ENCODE assay signal across 18 cellular contexts in the genomic region with DNA sequence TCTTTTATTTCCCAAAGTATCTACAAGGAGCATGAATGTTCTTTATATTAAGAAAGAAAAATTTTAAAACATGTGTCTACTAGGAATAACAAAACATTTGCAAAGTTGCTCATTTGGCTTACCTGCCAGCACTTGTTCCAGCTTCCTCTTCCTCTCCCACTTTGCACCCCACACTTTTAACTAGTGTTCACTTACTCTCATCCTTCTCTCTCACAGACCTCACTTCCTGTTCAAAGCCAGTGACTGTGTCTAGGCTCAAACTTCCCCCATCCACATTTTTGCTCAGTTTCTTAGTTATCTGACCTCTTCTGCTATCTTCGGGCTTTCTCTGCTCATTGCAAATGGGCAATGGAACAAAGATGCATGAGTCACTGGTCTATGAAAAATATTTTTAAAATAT.
"Had no signal": no experiment of that assay in that cellular context is flagged by ENCODE, and none has a peak within 500 bp of the region (broad histone marks: within the 10 kb centered on the region; RNA-seq: fewer than 3 reads in every experiment).

No MANE protein-coding gene starts in this region.

- H3K9me3 ChIP-seq: gastroesophageal sphincter, left ventricle myocardium inferior, thyroid gland, uterus had no signal

- DNase-seq: activated CD4-positive, alpha-beta T cell treated with anti-CD3 and anti-CD28 coated beads, Interleukin-2, amount 50 U/mL, for 4 hours; activated effector memory CD4-positive, alpha-beta T cell treated with anti-CD3 and anti-CD28 coated beads, Interleukin-2, amount 50 U/mL, for 16 hours; activated naive CD4-positive, alpha-beta T cell treated with anti-CD3 and anti-CD28 coated beads, Interleukin-2, amount 50 U/mL, for 16 hours; activated T-cell treated with anti-CD3 and anti-CD28 coated beads, Interleukin-2, amount 50 U/mL, for 72 hours; aorta; cortex of kidney; heart left ventricle; kidney glomerular epithelial cell; left ventricle myocardium inferior; nephron progenitor cell; occipital lobe; stimulated activated CD4-positive, alpha-beta T cell treated with anti-CD3 and anti-CD28 coated beads, Interleukin-1b, Interleukin-23, amount 100 ng/mL, for 48 hours; stimulated activated CD8-positive, alpha-beta memory T cell treated with anti-CD3 and anti-CD28 coated beads, Interleukin-4, amount 100 ng/mL, for 48 hours; stimulated activated naive CD4-positive, alpha-beta T cell treated with Interleukin-2 at 50 U/mL for 16 hours; thyroid gland; uterus had no signal

- H3K36me3 ChIP-seq: gastroesophageal sphincter, heart left ventricle, left ventricle myocardium inferior, thyroid gland, uterus had no signal

- H3K4me1 ChIP-seq: gastroesophageal sphincter, heart left ventricle, left ventricle myocardium inferior, thyroid gland, uterus had no signal

- H3K27ac ChIP-seq: gastroesophageal sphincter, heart left ventricle, left ventricle myocardium inferior, thyroid gland, uterus had no signal

- H3K27me3 ChIP-seq: gastroesophageal sphincter, heart left ventricle, thyroid gland, uterus had no signal

- H3K4me3 ChIP-seq: gastroesophageal sphincter, heart left ventricle, left ventricle myocardium inferior, thyroid gland, uterus had no signal

- ATAC-seq: activated T-cell treated with anti-CD3 and anti-CD28 coated beads, Interleukin-2, amount 50 U/mL, for 72 hours; esophagus mucosa; gastroesophageal sphincter; heart left ventricle had no signal
